ENCODE assay signal across 18 cellular contexts in the genomic region with DNA sequence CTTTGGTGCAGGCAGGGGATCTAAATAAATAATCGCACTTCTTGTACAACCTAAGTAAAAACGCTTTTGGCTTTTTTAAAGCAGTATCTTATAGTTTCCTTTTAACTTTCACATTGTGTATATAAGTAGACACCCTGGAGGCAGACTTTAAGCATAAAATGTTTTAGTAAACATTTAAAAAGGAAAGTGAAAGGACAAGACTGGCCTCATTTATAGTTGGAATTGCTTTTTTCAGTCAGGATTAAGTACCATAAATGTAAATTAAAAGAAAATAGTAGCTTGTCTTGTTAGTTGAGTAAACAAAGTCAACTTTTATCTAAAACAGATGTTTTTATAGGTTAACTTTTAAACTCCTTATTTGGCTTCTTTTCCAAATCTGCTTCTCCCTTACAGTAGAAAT.
"Had no signal": no experiment of that assay in that cellular context is flagged by ENCODE, and none has a peak within 500 bp of the region (broad histone marks: within the 10 kb centered on the region; RNA-seq: fewer than 3 reads in every experiment).

No MANE protein-coding gene starts in this region.

- H3K4me1 ChIP-seq: ascending aorta, colonic mucosa, left ventricle myocardium inferior had no signal

- DNase-seq: activated CD4-positive, alpha-beta T cell treated with anti-CD3 and anti-CD28 coated beads, Interleukin-2, amount 50 U/mL, for 48 hours; activated CD4-positive, CD25-positive, alpha-beta regulatory T cell treated with anti-CD3 and anti-CD28 coated beads, Interleukin-2, amount 50 U/mL, for 72 hours; activated CD8-positive, alpha-beta memory T cell treated with anti-CD3 and anti-CD28 coated beads, Interleukin-2, amount 10 ng/mL, durations not matched to agents 7 days and 5 days; activated T-cell treated with anti-CD3 and anti-CD28 coated beads, Interleukin-2, amount 50 U/mL, for 4 hours; colonic mucosa; effector CD8-positive, alpha-beta T cell; glutamatergic neuron; left ventricle myocardium inferior; ovary; stimulated activated CD4-positive, alpha-beta T cell treated with anti-CD3 and anti-CD28 coated beads, Interleukin-15, amount 100 ng/mL, for 24 hours; stimulated activated CD4-positive, alpha-beta T cell treated with anti-CD3 and anti-CD28 coated beads, Interleukin-4, amount 100 ng/mL, for 4 hours; stomach; SW 1271 had no signal

- ATAC-seq: activated CD8-positive, alpha-beta memory T cell treated with anti-CD3 and anti-CD28 coated beads, Interleukin-2, amount 10 ng/mL, durations not matched to agents 7 days and 5 days; activated T-cell treated with anti-CD3 and anti-CD28 coated beads, Interleukin-2, amount 50 U/mL, for 4 hours had no signal

- H3K27ac ChIP-seq: ascending aorta, cardiac muscle cell, colonic mucosa, epithelial cell of prostate, left ventricle myocardium inferior, ovary, stomach, thoracic aorta, vagina had no signal

- H3K4me3 ChIP-seq: ascending aorta, cardiac muscle cell, colonic mucosa, left ventricle myocardium inferior, ovary, stomach, thoracic aorta, vagina had no signal

- H3K27me3 ChIP-seq: ascending aorta, cardiac muscle cell, colonic mucosa, ovary, stomach, vagina had no signal

- H3K9me3 ChIP-seq: colonic mucosa, ovary, stomach, thoracic aorta, vagina had no signal

- H3K36me3 ChIP-seq: cardiac muscle cell, colonic mucosa, ovary had no signal
